17 cellular contexts compared by ENCODE assay signal in the genomic region with DNA sequence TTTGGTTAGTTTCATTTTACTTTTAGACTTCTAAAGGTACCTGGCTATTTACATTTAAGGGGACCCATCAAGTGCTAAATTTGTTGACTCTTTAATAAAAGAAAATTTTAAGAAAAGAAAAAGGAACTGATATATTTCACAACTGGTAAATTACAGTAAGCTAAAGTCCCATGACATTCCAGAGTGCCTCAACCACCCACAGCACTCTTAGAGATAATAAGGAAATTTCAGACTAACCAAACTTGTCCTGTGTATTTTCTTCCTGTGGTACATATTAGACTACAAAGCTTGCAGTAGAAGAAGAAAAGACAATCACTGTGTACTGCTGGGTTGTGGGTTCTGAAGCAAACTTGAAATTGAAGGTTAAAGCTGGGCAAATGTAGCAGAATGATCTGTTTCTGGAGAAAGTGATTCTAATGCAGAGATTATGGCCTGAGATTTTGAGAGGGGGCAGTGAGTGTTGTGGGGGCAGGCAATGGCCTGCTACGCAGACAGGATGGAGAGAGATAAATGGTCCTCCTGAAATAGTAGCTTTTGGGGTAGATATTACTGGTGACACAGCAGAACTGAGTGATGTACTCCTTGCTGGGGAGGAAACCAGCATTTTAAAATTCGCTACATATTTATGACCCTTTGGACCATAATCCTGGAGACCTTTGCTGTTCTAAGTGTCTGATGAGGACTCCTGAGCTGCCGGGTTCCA. TPM values are rescaled to one million over a fixed set of nuclear protein-coding genes. Genes with fewer than 3 reads are reported as not detected.
DNase-seq lines count a peak whose midpoint lies in the region; ATAC-seq and TF ChIP-seq lines count a peak whose summit lies in the region.
"Had no signal": no experiment of that assay in that cellular context is flagged by ENCODE, and none has a peak within 500 bp of the region (broad histone marks: within the 10 kb centered on the region; RNA-seq: fewer than 3 reads in every experiment).

No MANE protein-coding gene starts in this region.

- peak overlapping the region; percentile 78 to 99 (median 96) for H3K27ac Mint-ChIP-seq in nephron
- no peak overlapping the region for H3K27ac Mint-ChIP-seq in activated CD4-positive, alpha-beta T cell treated with anti-CD3 and anti-CD28 coated beads for 36 hours

- in situ Hi-C loops in Panc1 (cut with HindIII; ENCODE audit: low pct_unique_long_range_greater_than_20kb, low sequenced_read_pairs) = no loop called here

- no peak for TF ChIP-seq EP300 in ovary (IDR thresholded peaks at IDR 0.05)

- H3K4me3 ChIP-seq in Panc1 (ENCODE audit: low read depth in 2 of 2, low read length in 2 of 2) (no peak overlapping the region), ovary (no peak overlapping the region)

- 66 to 82% (median 82%) methylated on average over 3 of the region's 3 CpGs for WGBS in ovary, 3 donors

- no TSS peak for BruUV-seq in Panc1 (replicated peaks; lab: Mats Ljungman, UMichigan)

- no peaks in the 10 kb centered on the region for H3K27me3 ChIP-seq in Panc1 (ENCODE audit: control insufficient read depth, insufficient read depth, low read length)
- no peaks in the 10 kb centered on the region for H3K27me3 ChIP-seq in ovary

- H3K9me3 Mint-ChIP-seq in nephron = no peaks in the 10 kb centered on the region
- no peaks in the 10 kb centered on the region for H3K9me3 Mint-ChIP-seq in activated CD4-positive, alpha-beta T cell treated with anti-CD3 and anti-CD28 coated beads for 36 hours (ENCODE audit: low read depth)

- no peak for TF ChIP-seq POLR2A in ovary (IDR thresholded peaks at IDR 0.05)

- no peaks in the 10 kb centered on the region for H3K27me3 Mint-ChIP-seq in nephron (ENCODE audit: low read depth)
- no peaks in the 10 kb centered on the region for H3K27me3 Mint-ChIP-seq in activated CD4-positive, alpha-beta T cell treated with anti-CD3 and anti-CD28 coated beads for 36 hours

- peak; percentile 60 for DNase-seq in CD1c-positive myeloid dendritic cell (ENCODE audit: extremely low spot score)
- no peak for DNase-seq in Panc1 (ENCODE audit: low read depth, low spot score)
- peak; percentile 59 for DNase-seq in iris pigment epithelial cell (ENCODE audit: low read depth)
- DNase-seq in activated CD4-positive, alpha-beta T cell treated with anti-CD3 and anti-CD28 coated beads, Interleukin-2, amount 50 U/mL, for 4 hours = no peak
- no peak for DNase-seq in ovary
- no peak for DNase-seq in activated CD4-positive, alpha-beta T cell treated with anti-CD3 and anti-CD28 coated beads for 36 hours
- no peak for DNase-seq in NCI-H82 (lab: John Stamatoyannopoulos, UW)
- DNase-seq: DMS53, KG1, NCI-H1105, NCI-H1694 treated with DMSO at 0.1 percent for 48 hours, NCI-H69 had no signal

- H3K36me3 Mint-ChIP-seq in nephron (ENCODE audit: low read depth) = no peaks in the 10 kb centered on the region
- no peaks in the 10 kb centered on the region for H3K36me3 Mint-ChIP-seq in activated CD4-positive, alpha-beta T cell treated with anti-CD3 and anti-CD28 coated beads for 36 hours (ENCODE audit: low read depth)

- intact Hi-C loops in Panc1 (cut with micrococcal nuclease; ENCODE audit: unreplicated experiment) = no loop called here
- intact Hi-C loops in ovary (cut with DNase I) = loop anchor here in 1 of 4 donors (5.0 kb wide), 1 partner anchor 40 kb away; no protein-coding TSS in a partner anchor
- intact Hi-C loops in activated CD4-positive, alpha-beta T cell treated with anti-CD3 and anti-CD28 coated beads for 36 hours (cut with DNase I, micrococcal nuclease) = no loop called here

- H3K4me3 Mint-ChIP-seq in nephron = peak overlapping the region in 2 of 3 experiments; percentile 1 to 15
- H3K4me3 Mint-ChIP-seq in activated CD4-positive, alpha-beta T cell treated with anti-CD3 and anti-CD28 coated beads for 36 hours = no peak overlapping the region
- H3K4me3 Mint-ChIP-seq: CD14-positive monocyte had no signal

- H3K36me3 ChIP-seq in Panc1 (ENCODE audit: control insufficient read depth, insufficient read depth, low read length) = no peaks in the 10 kb centered on the region
- no peaks in the 10 kb centered on the region for H3K36me3 ChIP-seq in ovary

- POLR2A ChIA-PET in Panc1 (lab: Charles Lee) = no interaction called here
- POLR2A ChIA-PET in activated CD4-positive, alpha-beta T cell treated with anti-CD3 and anti-CD28 coated beads for 36 hours (lab: Charles Lee) = no interaction called here

- CTCF ChIA-PET in Panc1 (lab: Charles Lee) = interaction anchor here (1.0 kb wide), 1 partner anchor 12 kb away, joined by 3 read pairs; no protein-coding TSS in a partner anchor
- CTCF ChIA-PET in activated CD4-positive, alpha-beta T cell treated with anti-CD3 and anti-CD28 coated beads for 36 hours (lab: Charles Lee) = interaction anchor here (0.6 to 1.6 kb wide), 5 partner anchors 12 to 49 kb away, joined by 3 to 4 read pairs (median 3); partner anchors contain the start of gene MFSD1

- ATAC-seq in Panc1 = no peak
- no peak for ATAC-seq in activated CD4-positive, alpha-beta T cell treated with anti-CD3 and anti-CD28 coated beads for 36 hours
- ATAC-seq: HCT116, Right ventricle myocardium inferior had no signal

- TF ChIP-seq CTCF in Panc1 (IDR thresholded peaks at IDR 0.05) = no peak
- TF ChIP-seq CTCF in nephron (IDR thresholded peaks at IDR 0.05; ENCODE audit: unreplicated experiment in 3 of 3) = no peak
- TF ChIP-seq CTCF in ovary (IDR thresholded peaks at IDR 0.05) = no peak

- peaks cover 44% of the 10 kb centered on the region for H3K4me1 Mint-ChIP-seq in nephron
- no peaks in the 10 kb centered on the region for H3K4me1 Mint-ChIP-seq in activated CD4-positive, alpha-beta T cell treated with anti-CD3 and anti-CD28 coated beads for 36 hours

- H3K9me3 ChIP-seq in Panc1 (ENCODE audit: control insufficient read depth, insufficient read depth, low read depth, low read length) (no peaks in the 10 kb centered on the region), ovary (no peaks in the 10 kb centered on the region)

- no peaks in the 10 kb centered on the region for H3K4me1 ChIP-seq in Panc1 (ENCODE audit: control insufficient read depth, insufficient read depth, low read length)
- no peaks in the 10 kb centered on the region for H3K4me1 ChIP-seq in ovary (ENCODE audit: insufficient read depth)

- H3K27ac ChIP-seq in Panc1 (ENCODE audit: low read length) = peak overlapping the region; percentile 51
- no peak overlapping the region for H3K27ac ChIP-seq in ovary

RNA-seq across cellular contexts. Expression of gene MFSD1, which starts 24.5 kb away (rescaled TPM):
- 50.7 TPM for total RNA-seq in Panc1 (2021; ENCODE audit: unreplicated experiment)
- polyA plus RNA-seq in Panc1 (2012; ENCODE audit: insufficient read length) = 26.5 TPM
- total RNA-seq in ovary = 10 to 100 TPM; 27.7 to 63.8 (median 43.0) TPM
- polyA plus RNA-seq in ovary = 10 to 100 TPM; 27.1 to 47.2 TPM
- 10 to 100 TPM in 1 of 2 experiments, 1 to 10 TPM in 1; 6.9 to 13.1 TPM for total RNA-seq in activated CD4-positive, alpha-beta T cell treated with anti-CD3 and anti-CD28 coated beads for 36 hours

RNA-seq across cellular contexts. Expression of gene RARRES1, which starts 45.1 kb away (rescaled TPM):
- total RNA-seq in Panc1 (2021; ENCODE audit: unreplicated experiment) (1.3 TPM), ovary (100 to 1,000 TPM in 4 of 7 donors, 10 to 100 TPM in 3; 11.1 to 283 (median 118) TPM)
- polyA plus RNA-seq in Panc1 (2012; ENCODE audit: insufficient read length) = 0.46 TPM
- 10 to 100 TPM; 30.1 to 33.8 TPM for polyA plus RNA-seq in ovary
- not detected for total RNA-seq in activated CD4-positive, alpha-beta T cell treated with anti-CD3 and anti-CD28 coated beads for 36 hours
- total RNA-seq: A673 had no signal
- polyA plus RNA-seq: CD14-positive monocyte had no signal

Comparison
In these comparisons a context has a peak if more than half of its experiments do, and no peak if none do; other contexts are left out.
1. DNase-seq: peak in CD1c-positive myeloid dendritic cell (single experiment) and iris pigment epithelial cell (single experiment); none in Panc1 (single experiment), activated CD4-positive, alpha-beta T cell treated with anti-CD3 and anti-CD28 coated beads, Interleukin-2, amount 50 U/mL, for 4 hours (0 of 2), ovary (0 of 5), activated CD4-positive, alpha-beta T cell treated with anti-CD3 and anti-CD28 coated beads for 36 hours (single experiment) and NCI-H82 (single experiment).